Comparison of ENCODE assay signal across 1 cellular context in the genomic region with DNA sequence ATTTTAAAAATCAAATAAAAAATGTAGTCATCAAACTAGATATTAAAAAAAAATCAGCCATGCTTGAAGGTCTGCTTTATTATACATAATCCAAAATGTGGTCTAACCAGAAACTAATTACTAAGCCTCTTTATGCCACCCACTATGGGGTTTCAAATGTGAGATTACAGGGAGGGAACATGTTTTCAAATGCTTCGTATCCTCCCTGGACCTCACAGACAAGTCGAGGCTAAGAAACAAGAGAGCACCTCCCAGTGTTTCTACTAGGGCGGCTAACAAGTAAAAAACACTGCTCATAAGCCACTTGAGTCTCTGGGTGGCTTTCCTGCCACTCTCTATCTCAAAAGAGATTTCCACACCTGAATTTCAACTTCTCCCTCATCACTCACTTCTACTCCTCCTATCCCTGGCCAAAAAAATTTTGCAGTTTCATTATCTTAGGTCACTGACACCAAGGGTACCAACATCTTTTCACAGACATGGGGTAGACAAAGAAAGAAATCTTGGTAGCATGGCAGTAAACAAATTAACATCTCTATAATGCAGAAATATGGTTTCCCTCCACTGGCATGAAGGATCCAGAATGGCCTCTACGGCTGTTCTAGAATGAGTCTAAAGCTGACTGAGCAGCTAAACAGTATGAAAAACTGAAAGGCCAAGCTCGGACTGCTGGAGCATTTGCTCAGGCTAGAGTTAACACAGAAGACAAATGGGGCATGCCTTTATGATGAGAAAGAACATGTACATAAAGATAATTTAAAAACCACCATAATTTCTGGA.
TF ChIP-seq lines count a peak whose summit lies in the region.

No MANE protein-coding gene starts in this region.

TF ChIP-seq in HepG2, 621 proteins besides CTCF, POLR2A, EP300 and RAD21:
- TF ChIP-seq GPN1 (CRISPR knock-in tag; IDR thresholded peaks at IDR 0.05; ENCODE audit: borderline replicate concordance), result no peak
- TF ChIP-seq, protein P1, sequence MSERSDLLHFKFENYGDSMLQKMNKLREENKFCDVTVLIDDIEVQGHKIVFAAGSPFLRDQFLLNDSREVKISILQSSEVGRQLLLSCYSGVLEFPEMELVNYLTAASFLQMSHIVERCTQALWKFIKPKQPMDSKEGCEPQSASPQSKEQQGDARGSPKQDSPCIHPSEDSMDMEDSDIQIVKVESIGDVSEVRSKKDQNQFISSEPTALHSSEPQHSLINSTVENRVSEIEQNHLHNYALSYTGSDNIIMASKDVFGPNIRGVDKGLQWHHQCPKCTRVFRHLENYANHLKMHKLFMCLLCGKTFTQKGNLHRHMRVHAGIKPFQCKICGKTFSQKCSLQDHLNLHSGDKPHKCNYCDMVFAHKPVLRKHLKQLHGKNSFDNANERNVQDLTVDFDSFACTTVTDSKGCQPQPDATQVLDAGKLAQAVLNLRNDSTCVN (CRISPR knock-in tag; IDR thresholded peaks at IDR 0.05; ENCODE audit: borderline replicate concordance), result 0 out of 2 replicates have a peak, but pooled peaks have one; percentile 33
- TF ChIP-seq, protein P2, sequence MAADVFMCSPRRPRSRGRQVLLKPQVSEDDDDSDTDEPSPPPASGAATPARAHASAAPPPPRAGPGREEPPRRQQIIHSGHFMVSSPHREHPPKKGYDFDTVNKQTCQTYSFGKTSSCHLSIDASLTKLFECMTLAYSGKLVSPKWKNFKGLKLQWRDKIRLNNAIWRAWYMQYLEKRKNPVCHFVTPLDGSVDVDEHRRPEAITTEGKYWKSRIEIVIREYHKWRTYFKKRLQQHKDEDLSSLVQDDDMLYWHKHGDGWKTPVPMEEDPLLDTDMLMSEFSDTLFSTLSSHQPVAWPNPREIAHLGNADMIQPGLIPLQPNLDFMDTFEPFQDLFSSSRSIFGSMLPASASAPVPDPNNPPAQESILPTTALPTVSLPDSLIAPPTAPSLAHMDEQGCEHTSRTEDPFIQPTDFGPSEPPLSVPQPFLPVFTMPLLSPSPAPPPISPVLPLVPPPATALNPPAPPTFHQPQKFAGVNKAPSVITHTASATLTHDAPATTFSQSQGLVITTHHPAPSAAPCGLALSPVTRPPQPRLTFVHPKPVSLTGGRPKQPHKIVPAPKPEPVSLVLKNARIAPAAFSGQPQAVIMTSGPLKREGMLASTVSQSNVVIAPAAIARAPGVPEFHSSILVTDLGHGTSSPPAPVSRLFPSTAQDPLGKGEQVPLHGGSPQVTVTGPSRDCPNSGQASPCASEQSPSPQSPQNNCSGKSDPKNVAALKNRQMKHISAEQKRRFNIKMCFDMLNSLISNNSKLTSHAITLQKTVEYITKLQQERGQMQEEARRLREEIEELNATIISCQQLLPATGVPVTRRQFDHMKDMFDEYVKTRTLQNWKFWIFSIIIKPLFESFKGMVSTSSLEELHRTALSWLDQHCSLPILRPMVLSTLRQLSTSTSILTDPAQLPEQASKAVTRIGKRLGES (CRISPR knock-in tag; IDR thresholded peaks at IDR 0.05; ENCODE audit: borderline replicate concordance), result no peak
